ENCODE assay signal across 8 cellular contexts in genomic region chr22:24153353-24153752, GRCh38. TPM values are rescaled to one million over a fixed set of nuclear protein-coding genes. Genes with fewer than 3 reads are reported as not detected.
A peak's percentile ranks its signal among the peaks of the same experiment; 100 is the strongest.
DNase-seq lines count a peak whose midpoint lies in the region; ATAC-seq and TF ChIP-seq lines count a peak whose summit lies in the region.

No MANE protein-coding gene starts in this region.

- 84 to 94% (median 91%) methylated on average over 3 of the region's 3 CpGs for WGBS in psoas muscle, 3 donors

- peak overlapping the region; percentile 65 for H3K27ac Mint-ChIP-seq in activated naive CD8-positive, alpha-beta T cell treated with anti-CD3 and anti-CD28 coated beads for 36 hours
- peak overlapping the region; percentile 91 to 99 (median 97) for H3K27ac Mint-ChIP-seq in naive thymus-derived CD4-positive, alpha-beta T cell

- no peaks in the 10 kb centered on the region for H3K9me3 Mint-ChIP-seq in activated naive CD8-positive, alpha-beta T cell treated with anti-CD3 and anti-CD28 coated beads for 36 hours
- peaks cover 0 to 2% (median 0%) of the 10 kb centered on the region in 11 donors for H3K9me3 Mint-ChIP-seq in naive thymus-derived CD4-positive, alpha-beta T cell

- H3K27me3 Mint-ChIP-seq in activated naive CD8-positive, alpha-beta T cell treated with anti-CD3 and anti-CD28 coated beads for 36 hours = no peaks in the 10 kb centered on the region
- no peaks in the 10 kb centered on the region for H3K27me3 Mint-ChIP-seq in naive thymus-derived CD4-positive, alpha-beta T cell

- intact Hi-C loops in naive thymus-derived CD4-positive, alpha-beta T cell (cut with micrococcal nuclease) = loop anchor here in 1 of 2 donors (5.0 kb wide), 1 partner anchor 799 kb away; the partner anchor contains the start of gene KIAA1671
- intact Hi-C loops in psoas muscle (cut with DNase I) = loop anchor here in 1 of 2 donors (5.0 kb wide), 1 partner anchor 46 kb away; no protein-coding TSS in a partner anchor

- no peaks in the 10 kb centered on the region for H3K9me3 ChIP-seq in naive thymus-derived CD4-positive, alpha-beta T cell (ENCODE audit: control insufficient read depth in 2 of 3, low read length in 3 of 3)
- H3K9me3 ChIP-seq in BE2C = no peaks in the 10 kb centered on the region
- no peaks in the 10 kb centered on the region for H3K9me3 ChIP-seq in psoas muscle

- H3K27me3 ChIP-seq in naive thymus-derived CD4-positive, alpha-beta T cell (ENCODE audit: control insufficient read depth in 2 of 2, insufficient read depth in 2 of 2, low read length in 2 of 2) = no peaks in the 10 kb centered on the region
- H3K27me3 ChIP-seq in BE2C = no peaks in the 10 kb centered on the region
- no peaks in the 10 kb centered on the region for H3K27me3 ChIP-seq in psoas muscle (ENCODE audit: insufficient read depth in 3 of 3, low read length in 2 of 3)

- ATAC-seq in naive thymus-derived CD4-positive, alpha-beta T cell = peak; percentile 34
- ATAC-seq in psoas muscle = no peak

- H3K36me3 ChIP-seq in naive thymus-derived CD4-positive, alpha-beta T cell (ENCODE audit: control insufficient read depth in 2 of 3, insufficient read depth in 3 of 3, low read length in 3 of 3) = peaks cover 0 to 9% (median 0%) of the 10 kb centered on the region in 3 experiments
- H3K36me3 ChIP-seq in BE2C (peaks cover 6% of the 10 kb centered on the region), psoas muscle (ENCODE audit: insufficient read depth in 1 of 2, low read depth in 1 of 2) (no peaks in the 10 kb centered on the region)

- peaks cover 41 to 55% of the 10 kb centered on the region in 2 donors for H3K4me1 ChIP-seq in naive thymus-derived CD4-positive, alpha-beta T cell (ENCODE audit: control insufficient read depth in 2 of 2, insufficient read depth in 2 of 2, low read length in 2 of 2)
- peaks cover 9% of the 10 kb centered on the region for H3K4me1 ChIP-seq in BE2C
- H3K4me1 ChIP-seq in psoas muscle = peaks cover 10% of the 10 kb centered on the region

- DNase-seq in GM12865 (ENCODE audit: low read depth) (peak; percentile 24), SK-MEL-5 (ENCODE audit: low read depth, low spot score) (peak; percentile 25), BE2C (no peak), psoas muscle (no peak), GM20000 (ENCODE audit: low spot score) (no peak), middle frontal gyrus (ENCODE audit: extremely low spot score, low spot score) (no peak)
- DNase-seq in activated naive CD8-positive, alpha-beta T cell treated with anti-CD3 and anti-CD28 coated beads for 36 hours = no peak
- DNase-seq in naive thymus-derived CD4-positive, alpha-beta T cell = peak in 7 of 9 donors; percentile 61 to 72 (median 68)

- H3K4me3 ChIP-seq in GM12865 (ENCODE audit: low read depth, low read length) = no peak overlapping the region
- H3K4me3 ChIP-seq in naive thymus-derived CD4-positive, alpha-beta T cell (ENCODE audit: low read length) = peak overlapping the region; percentile 46
- H3K4me3 ChIP-seq in BE2C (ENCODE audit: low read depth, low read length) = no peak overlapping the region
- H3K4me3 ChIP-seq in psoas muscle = no peak overlapping the region

- POLR2A ChIA-PET in naive thymus-derived CD4-positive, alpha-beta T cell (lab: Charles Lee) = interaction anchor here (0.5 to 14.4 kb wide), 8 partner anchors 12 to 927 kb away, joined by 3 to 296 read pairs (median 4); partner anchors contain the start of genes ADORA2A, CABIN1 and MIF

- in situ Hi-C loops in SK-MEL-5 (cut with HindIII; ENCODE audit: low pct_unique_long_range_greater_than_20kb, low sequenced_read_pairs) = no loop called here

- peak overlapping the region; percentile 79 for H3K27ac ChIP-seq in naive thymus-derived CD4-positive, alpha-beta T cell (ENCODE audit: low read depth, low read length)
- no peak overlapping the region for H3K27ac ChIP-seq in psoas muscle

- H3K4me3 Mint-ChIP-seq in activated naive CD8-positive, alpha-beta T cell treated with anti-CD3 and anti-CD28 coated beads for 36 hours = no peak overlapping the region
- H3K4me3 Mint-ChIP-seq in naive thymus-derived CD4-positive, alpha-beta T cell = peak overlapping the region; percentile 69 to 96 (median 86)

- CTCF ChIA-PET in naive thymus-derived CD4-positive, alpha-beta T cell (lab: Charles Lee) = interaction anchor here (0.8 to 7.9 kb wide), 6 partner anchors 10 to 142 kb away, joined by 3 to 109 read pairs (median 4); partner anchors contain the start of gene CABIN1

- peaks cover 61% of the 10 kb centered on the region for H3K4me1 Mint-ChIP-seq in activated naive CD8-positive, alpha-beta T cell treated with anti-CD3 and anti-CD28 coated beads for 36 hours
- peaks cover 52 to 86% (median 80%) of the 10 kb centered on the region in 7 donors for H3K4me1 Mint-ChIP-seq in naive thymus-derived CD4-positive, alpha-beta T cell

- no peak for TF ChIP-seq CTCF in GM12865 (IDR thresholded peaks at IDR 0.05; ENCODE audit: insufficient read depth, low read depth, low read length, missing control alignments)
- TF ChIP-seq CTCF in BE2C (IDR thresholded peaks at IDR 0.05; ENCODE audit: low read depth, low read length) = no peak
- TF ChIP-seq CTCF in psoas muscle (IDR thresholded peaks at IDR 0.05) = no peak
- no peak for TF ChIP-seq CTCF in GM20000 (IDR thresholded peaks at IDR 0.05; ENCODE audit: extremely low read depth, missing control alignments)

- H3K36me3 Mint-ChIP-seq in activated naive CD8-positive, alpha-beta T cell treated with anti-CD3 and anti-CD28 coated beads for 36 hours = peaks cover 5% of the 10 kb centered on the region
- peaks cover 0 to 11% (median 0%) of the 10 kb centered on the region in 5 donors for H3K36me3 Mint-ChIP-seq in naive thymus-derived CD4-positive, alpha-beta T cell

RNA-seq across cellular contexts. Expression of gene SUSD2, which starts 27.9 kb away (rescaled TPM):
- 0.03 and 0.05 TPM in 2 replicates for total RNA-seq in SK-MEL-5 (2014; rRNA removed; shearing (Covaris generic))
- polyA plus RNA-seq in SK-MEL-5 (2015; cell fraction: cytosol; rRNA removed) = 0.08 and 0.40 TPM in 2 replicates
- 0.83 and 1.5 TPM in 2 replicates for polyA plus RNA-seq in SK-MEL-5 (2015; cell fraction: nucleus; rRNA removed)
- under 1 TPM; 0.56 to 0.80 TPM for total RNA-seq in activated naive CD8-positive, alpha-beta T cell treated with anti-CD3 and anti-CD28 coated beads for 36 hours
- total RNA-seq in naive thymus-derived CD4-positive, alpha-beta T cell = 1 to 10 TPM; 1.0 to 2.3 (median 1.7) TPM
- under 1 TPM in 1 of 2 donors, not detected in 1; 0.40 TPM for polyA plus RNA-seq in naive thymus-derived CD4-positive, alpha-beta T cell
- 1.6 TPM for polyA plus RNA-seq in BE2C (2012; ENCODE audit: insufficient read depth, insufficient read length, low read depth)
- total RNA-seq in psoas muscle = 1 to 10 TPM; 1.1 to 1.8 (median 1.4) TPM
- 1 to 10 TPM; 1.1 to 1.4 (median 1.3) TPM for polyA plus RNA-seq in psoas muscle

Comparison
In these comparisons a context has a peak if more than half of its experiments do, and no peak if none do; other contexts are left out.
1. DNase-seq: peak in GM12865 (single experiment), SK-MEL-5 (single experiment) and naive thymus-derived CD4-positive, alpha-beta T cell (7 of 9); none in activated naive CD8-positive, alpha-beta T cell treated with anti-CD3 and anti-CD28 coated beads for 36 hours (single experiment), BE2C (single experiment), psoas muscle (0 of 2), GM20000 (single experiment) and middle frontal gyrus (single experiment).